Comparison of ENCODE assay signal across 1 cellular context in the genomic region with DNA sequence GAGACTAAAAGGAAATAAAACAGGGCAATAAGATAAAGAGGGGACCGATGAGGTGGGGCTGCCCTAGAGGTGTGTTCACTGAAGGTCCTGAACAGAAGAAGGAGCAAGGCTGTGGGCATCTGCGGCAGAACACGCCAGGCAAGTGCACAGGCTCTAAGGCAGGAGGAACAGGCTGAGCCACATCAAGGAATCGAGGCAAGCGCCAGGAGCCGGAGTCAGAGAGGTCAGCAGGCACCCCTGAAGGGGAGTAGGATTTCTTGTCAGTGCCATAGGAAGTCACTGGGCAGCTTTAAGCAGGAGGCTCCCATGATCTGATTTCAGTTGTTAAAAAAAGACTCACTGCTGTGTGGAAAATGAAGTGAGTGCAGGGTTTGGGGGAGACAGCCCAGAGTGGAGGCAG.
TF ChIP-seq lines count a peak whose summit lies in the region.

No MANE protein-coding gene starts in this region.

TF ChIP-seq in WTC11, 78 proteins besides CTCF, POLR2A, EP300 and RAD21 (continued from another document):
- TF ChIP-seq, protein P1, sequence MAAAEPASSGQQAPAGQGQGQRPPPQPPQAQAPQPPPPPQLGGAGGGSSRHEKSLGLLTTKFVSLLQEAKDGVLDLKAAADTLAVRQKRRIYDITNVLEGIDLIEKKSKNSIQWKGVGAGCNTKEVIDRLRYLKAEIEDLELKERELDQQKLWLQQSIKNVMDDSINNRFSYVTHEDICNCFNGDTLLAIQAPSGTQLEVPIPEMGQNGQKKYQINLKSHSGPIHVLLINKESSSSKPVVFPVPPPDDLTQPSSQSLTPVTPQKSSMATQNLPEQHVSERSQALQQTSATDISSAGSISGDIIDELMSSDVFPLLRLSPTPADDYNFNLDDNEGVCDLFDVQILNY (CRISPR knock-in tag; IDR thresholded peaks at IDR 0.05): no peak
- TF ChIP-seq, protein P2, sequence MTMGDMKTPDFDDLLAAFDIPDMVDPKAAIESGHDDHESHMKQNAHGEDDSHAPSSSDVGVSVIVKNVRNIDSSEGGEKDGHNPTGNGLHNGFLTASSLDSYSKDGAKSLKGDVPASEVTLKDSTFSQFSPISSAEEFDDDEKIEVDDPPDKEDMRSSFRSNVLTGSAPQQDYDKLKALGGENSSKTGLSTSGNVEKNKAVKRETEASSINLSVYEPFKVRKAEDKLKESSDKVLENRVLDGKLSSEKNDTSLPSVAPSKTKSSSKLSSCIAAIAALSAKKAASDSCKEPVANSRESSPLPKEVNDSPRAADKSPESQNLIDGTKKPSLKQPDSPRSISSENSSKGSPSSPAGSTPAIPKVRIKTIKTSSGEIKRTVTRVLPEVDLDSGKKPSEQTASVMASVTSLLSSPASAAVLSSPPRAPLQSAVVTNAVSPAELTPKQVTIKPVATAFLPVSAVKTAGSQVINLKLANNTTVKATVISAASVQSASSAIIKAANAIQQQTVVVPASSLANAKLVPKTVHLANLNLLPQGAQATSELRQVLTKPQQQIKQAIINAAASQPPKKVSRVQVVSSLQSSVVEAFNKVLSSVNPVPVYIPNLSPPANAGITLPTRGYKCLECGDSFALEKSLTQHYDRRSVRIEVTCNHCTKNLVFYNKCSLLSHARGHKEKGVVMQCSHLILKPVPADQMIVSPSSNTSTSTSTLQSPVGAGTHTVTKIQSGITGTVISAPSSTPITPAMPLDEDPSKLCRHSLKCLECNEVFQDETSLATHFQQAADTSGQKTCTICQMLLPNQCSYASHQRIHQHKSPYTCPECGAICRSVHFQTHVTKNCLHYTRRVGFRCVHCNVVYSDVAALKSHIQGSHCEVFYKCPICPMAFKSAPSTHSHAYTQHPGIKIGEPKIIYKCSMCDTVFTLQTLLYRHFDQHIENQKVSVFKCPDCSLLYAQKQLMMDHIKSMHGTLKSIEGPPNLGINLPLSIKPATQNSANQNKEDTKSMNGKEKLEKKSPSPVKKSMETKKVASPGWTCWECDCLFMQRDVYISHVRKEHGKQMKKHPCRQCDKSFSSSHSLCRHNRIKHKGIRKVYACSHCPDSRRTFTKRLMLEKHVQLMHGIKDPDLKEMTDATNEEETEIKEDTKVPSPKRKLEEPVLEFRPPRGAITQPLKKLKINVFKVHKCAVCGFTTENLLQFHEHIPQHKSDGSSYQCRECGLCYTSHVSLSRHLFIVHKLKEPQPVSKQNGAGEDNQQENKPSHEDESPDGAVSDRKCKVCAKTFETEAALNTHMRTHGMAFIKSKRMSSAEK (CRISPR knock-in tag; IDR thresholded peaks at IDR 0.05; ENCODE audit: borderline replicate concordance): no peak
- TF ChIP-seq, protein P3, sequence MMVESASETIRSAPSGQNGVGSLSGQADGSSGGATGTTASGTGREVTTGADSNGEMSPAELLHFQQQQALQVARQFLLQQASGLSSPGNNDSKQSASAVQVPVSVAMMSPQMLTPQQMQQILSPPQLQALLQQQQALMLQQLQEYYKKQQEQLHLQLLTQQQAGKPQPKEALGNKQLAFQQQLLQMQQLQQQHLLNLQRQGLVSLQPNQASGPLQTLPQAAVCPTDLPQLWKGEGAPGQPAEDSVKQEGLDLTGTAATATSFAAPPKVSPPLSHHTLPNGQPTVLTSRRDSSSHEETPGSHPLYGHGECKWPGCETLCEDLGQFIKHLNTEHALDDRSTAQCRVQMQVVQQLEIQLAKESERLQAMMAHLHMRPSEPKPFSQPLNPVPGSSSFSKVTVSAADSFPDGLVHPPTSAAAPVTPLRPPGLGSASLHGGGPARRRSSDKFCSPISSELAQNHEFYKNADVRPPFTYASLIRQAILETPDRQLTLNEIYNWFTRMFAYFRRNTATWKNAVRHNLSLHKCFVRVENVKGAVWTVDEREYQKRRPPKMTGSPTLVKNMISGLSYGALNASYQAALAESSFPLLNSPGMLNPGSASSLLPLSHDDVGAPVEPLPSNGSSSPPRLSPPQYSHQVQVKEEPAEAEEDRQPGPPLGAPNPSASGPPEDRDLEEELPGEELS (CRISPR knock-in tag; IDR thresholded peaks at IDR 0.05): no peak
- TF ChIP-seq FOXP1 (CRISPR knock-in tag; IDR thresholded peaks at IDR 0.05; ENCODE audit: borderline replicate concordance) (no peak), NFE2L1 (CRISPR knock-in tag; IDR thresholded peaks at IDR 0.05) (no peak), SMAD4 (CRISPR knock-in tag; IDR thresholded peaks at IDR 0.05) (no peak), ZNF317 (CRISPR knock-in tag; IDR thresholded peaks at IDR 0.05; ENCODE audit: borderline replicate concordance, low read depth) (no peak)
